ENCODE assay signal across 8 cellular contexts in the genomic region with DNA sequence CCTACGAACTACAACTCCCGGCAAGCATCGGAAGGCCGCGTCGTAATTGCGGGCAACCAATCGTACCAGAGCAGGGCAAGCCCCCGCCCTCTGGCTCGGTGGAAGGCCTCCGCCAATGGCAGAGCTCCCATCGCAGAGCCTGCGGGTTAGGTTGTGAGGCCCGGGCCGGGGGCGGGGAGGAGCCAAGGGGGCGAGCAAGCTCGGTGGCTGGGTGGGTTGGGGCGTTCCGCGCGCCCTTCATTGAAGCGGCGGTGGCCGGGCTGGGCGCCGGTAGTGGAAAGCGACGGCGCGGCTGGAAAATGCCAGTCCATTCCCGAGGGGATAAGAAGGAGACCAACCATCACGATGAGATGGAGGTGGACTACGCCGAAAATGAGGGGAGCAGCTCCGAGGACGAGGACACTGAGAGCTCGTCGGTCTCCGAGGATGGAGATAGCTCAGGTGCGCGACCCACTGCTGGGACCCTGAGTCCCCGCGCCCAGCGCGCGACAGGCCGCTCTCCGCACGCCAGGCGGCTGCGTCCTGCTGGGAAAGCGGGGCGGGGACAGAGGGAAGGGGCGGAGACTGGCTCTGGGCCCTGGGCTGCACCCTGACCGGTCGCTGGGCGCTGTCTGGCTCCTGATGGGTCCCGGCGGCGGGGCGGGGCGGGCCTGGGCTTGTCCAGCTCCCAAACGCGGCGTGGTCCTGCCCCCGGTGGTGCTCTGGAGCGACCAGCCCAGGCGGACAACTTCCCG. TPM values are rescaled to one million over a fixed set of nuclear protein-coding genes. Genes with fewer than 3 reads are reported as not detected.
DNase-seq lines count a peak whose midpoint lies in the region; ATAC-seq, FAIRE-seq and TF ChIP-seq lines count a peak whose summit lies in the region.

A gene with protein sequence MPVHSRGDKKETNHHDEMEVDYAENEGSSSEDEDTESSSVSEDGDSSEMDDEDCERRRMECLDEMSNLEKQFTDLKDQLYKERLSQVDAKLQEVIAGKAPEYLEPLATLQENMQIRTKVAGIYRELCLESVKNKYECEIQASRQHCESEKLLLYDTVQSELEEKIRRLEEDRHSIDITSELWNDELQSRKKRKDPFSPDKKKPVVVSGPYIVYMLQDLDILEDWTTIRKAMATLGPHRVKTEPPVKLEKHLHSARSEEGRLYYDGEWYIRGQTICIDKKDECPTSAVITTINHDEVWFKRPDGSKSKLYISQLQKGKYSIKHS (plus strand): TSS at position 121 of the 734 bp plus-strand sequence. CDS start 179 bp downstream, at position 300.

- DNase-seq in GM12892 (ENCODE audit: insufficient read length) (peak; percentile 93), NCI-H1436 (lab: John Stamatoyannopoulos, UW) (peak; percentile 98), SW480 (ENCODE audit: low spot score) (peak; percentile 98), cardiac septum (ENCODE audit: low spot score) (peak; percentile 98), tibial nerve (ENCODE audit: low spot score in 2 of 2) (peak; percentile 95 to 96)

- H3K4me3 ChIP-seq in parathyroid adenoma (ENCODE audit: low read depth, low read length) (peak within 1 kb of the TSS; percentile 89), tibial nerve (peak within 1 kb of the TSS; percentile 61 to 97 (median 82))

- TF ChIP-seq POLR2A in GM12892 (IDR thresholded peaks at IDR 0.05; ENCODE audit: low read depth, low read length) (peak; percentile 85), tibial nerve (IDR thresholded peaks at IDR 0.05) (peak; percentile 81 to 85)

- FAIRE-seq in GM12892 (lab: Jason Lieb, UNC), result peak; percentile 97

- H3K4me2 ChIP-seq in parathyroid adenoma (ENCODE audit: low read length), result peak within 1 kb of the TSS; percentile 89

- 0 to 1% (median 1%) methylated on average over 65 to 70 of the region's 70 CpGs for WGBS in adipose tissue, 3 donors
- WGBS in tibial nerve, 2 donors, result 0% methylated on average over 39 to 43 of the region's 70 CpGs

- peak within 1 kb of the TSS; percentile 83 for H2AFZ ChIP-seq in parathyroid adenoma

- ATAC-seq in HG02840 (IDR thresholded peaks at IDR 0.05; ENCODE audit: low FRiP score, unreplicated experiment), result peak; percentile 96

- H3K79me2 ChIP-seq in parathyroid adenoma, result no peaks in the 10 kb centered on the region

- peak within 1 kb of the TSS; percentile 61 for H3K9ac ChIP-seq in parathyroid adenoma

- H3K27ac ChIP-seq in adipose tissue (ENCODE audit: low read depth, low read length) (peak within 1 kb of the TSS; percentile 75), parathyroid adenoma (peak within 1 kb of the TSS; percentile 96), tibial nerve (peak within 1 kb of the TSS; percentile 97 to 100 (median 98))

- H3K9me3 ChIP-seq in parathyroid adenoma (ENCODE audit: control insufficient read depth, low read length) (no peaks in the 10 kb centered on the region), tibial nerve (no peaks in the 10 kb centered on the region)

- TF ChIP-seq EP300 in tibial nerve (IDR thresholded peaks at IDR 0.05), result peak; percentile 52 to 97

- no peaks in the 10 kb centered on the region for H3K36me3 ChIP-seq in parathyroid adenoma (ENCODE audit: control insufficient read depth, insufficient read depth, low read length)
- peaks cover 0 to 2% (median 0%) of the 10 kb centered on the region in 3 donors for H3K36me3 ChIP-seq in tibial nerve

- peak; percentile 11 for TF ChIP-seq CTCF in parathyroid adenoma (IDR thresholded peaks at IDR 0.05)
- TF ChIP-seq CTCF in tibial nerve (IDR thresholded peaks at IDR 0.05), result peak in 4 of 5 experiments; percentile 7 to 41 (median 26)

- H3K27me3 ChIP-seq in parathyroid adenoma (ENCODE audit: control insufficient read depth, insufficient read depth, low read length) (no peaks in the 10 kb centered on the region), tibial nerve (no peaks in the 10 kb centered on the region)

- H3K4me1 ChIP-seq in parathyroid adenoma (peaks cover 5% of the 10 kb centered on the region), tibial nerve (peaks cover 0 to 15% (median 3%) of the 10 kb centered on the region in 4 donors)

- intact Hi-C loops in cardiac septum (cut with DNase I), result no loop called here

RNA-seq across cellular contexts. Expression of the gene that starts here (rescaled TPM):
- 8.7 TPM for polyA plus RNA-seq in GM12892 (2012; ENCODE audit: missing spikeins)
- 10 to 100 TPM in 1 of 3 donors, 1 to 10 TPM in 2; 1.8 to 11.7 (median 7.6) TPM for polyA plus RNA-seq in adipose tissue
- total RNA-seq in cardiac septum, result 12.1 TPM
- 10 to 100 TPM in 1 of 4 donors, 1 to 10 TPM in 3; 4.8 to 11.7 (median 8.3) TPM for total RNA-seq in tibial nerve

Comparison
In these comparisons a context has a peak if more than half of its experiments do, and no peak if none do; other contexts are left out.
1. Peak in every context shown above with its lines: DNase-seq, ATAC-seq, H3K4me3 ChIP-seq and H3K27ac ChIP-seq.